8 cellular contexts compared by ENCODE assay signal in genomic region chr7:139035588-139036353, GRCh38. TPM values are rescaled to one million over a fixed set of nuclear protein-coding genes. Genes with fewer than 3 reads are reported as not detected.
DNase-seq lines count a peak whose midpoint lies in the region; ATAC-seq and TF ChIP-seq lines count a peak whose summit lies in the region.

Gene ZC3HAV1L (minus strand): TSS chr7:139036042. CDS start chr7:139036017, 25 bp downstream.

- peaks cover 26% of the 10 kb centered on the region for H3K4me1 Mint-ChIP-seq in activated naive CD8-positive, alpha-beta T cell treated with anti-CD3 and anti-CD28 coated beads, Interleukin-2, amount 50 U/mL, for 24 hours

- ATAC-seq in GM21576 (IDR thresholded peaks at IDR 0.05; ENCODE audit: unreplicated experiment) = peak; percentile 80
- peak; percentile 95 for ATAC-seq in IMR-90 (ENCODE audit: low read depth)
- peak; percentile 92 for ATAC-seq in activated naive CD8-positive, alpha-beta T cell treated with anti-CD3 and anti-CD28 coated beads, Interleukin-2, amount 50 U/mL, for 24 hours
- peak; percentile 85 to 96 (median 92) for ATAC-seq in heart right ventricle

- peaks cover 15% of the 10 kb centered on the region for H3K36me3 ChIP-seq in IMR-90 (ENCODE audit: control insufficient read depth, insufficient read depth, low read length)
- peaks cover 37% of the 10 kb centered on the region for H3K36me3 ChIP-seq in SJCRH30
- peaks cover 0 to 37% (median 0%) of the 10 kb centered on the region in 9 donors for H3K36me3 ChIP-seq in heart right ventricle
- no peaks in the 10 kb centered on the region for H3K36me3 ChIP-seq in rectal smooth muscle tissue (ENCODE audit: control insufficient read depth, insufficient read depth, low read length)

- H4K91ac ChIP-seq in IMR-90 (ENCODE audit: insufficient read depth, low read depth, low read length) = peak within 1 kb of the TSS; percentile 90

- H3K9me3 ChIP-seq in IMR-90 (ENCODE audit: control insufficient read depth, insufficient read depth, low read length) = no peaks in the 10 kb centered on the region
- no peaks in the 10 kb centered on the region for H3K9me3 ChIP-seq in SJCRH30 (replicated peaks)
- H3K9me3 ChIP-seq in heart right ventricle = no peaks in the 10 kb centered on the region

- H3K27me3 ChIP-seq in IMR-90 (ENCODE audit: control insufficient read depth, insufficient read depth, low read length) = no peaks in the 10 kb centered on the region
- H3K27me3 ChIP-seq in SJCRH30 = no peaks in the 10 kb centered on the region
- H3K27me3 ChIP-seq in heart right ventricle = peaks cover 0 to 3% (median 0%) of the 10 kb centered on the region in 7 donors
- H3K27me3 ChIP-seq in rectal smooth muscle tissue (ENCODE audit: control insufficient read depth, insufficient read depth, low read length) = no peaks in the 10 kb centered on the region

- TF ChIP-seq POLR2A in IMR-90 (IDR thresholded peaks at IDR 0.05; ENCODE audit: low read depth, low read length) = no peak; the same call in 1 of the 2 replicates

- peak within 1 kb of the TSS; percentile 94 for H4K5ac ChIP-seq in IMR-90 (ENCODE audit: low read depth, low read length)

- peak within 1 kb of the TSS; percentile 75 for H3K18ac ChIP-seq in IMR-90 (ENCODE audit: low read depth, low read length)

- H4K8ac ChIP-seq in IMR-90 (ENCODE audit: low read depth in 2 of 2, low read length in 2 of 2) = peak within 1 kb of the TSS; percentile 89 to 98

- CTCF ChIA-PET in IMR-90 (lab: Yijun Ruan, JAX) = interaction anchor here (0.8 kb wide), 2 partner anchors 39 to 40 kb away, joined by 3 read pairs; no protein-coding TSS in a partner anchor

- peak within 1 kb of the TSS; percentile 4; the same call in 1 of the 3 replicates for H2BK15ac ChIP-seq in IMR-90 (ENCODE audit: low read depth, low read length)

- H3K56ac ChIP-seq in IMR-90 (ENCODE audit: extremely low read depth, insufficient read depth, low read length) = peak within 1 kb of the TSS; percentile 28; the same call in 1 of the 2 replicates

- POLR2A ChIA-PET in IMR-90 (lab: Charles Lee; ENCODE audit: unreplicated experiment) = interaction anchor here (0.6 kb wide), 1 partner anchor 13 kb away, joined by 3 read pairs; no protein-coding TSS in a partner anchor

- peak within 1 kb of the TSS; percentile 96 for H3K4ac ChIP-seq in IMR-90 (ENCODE audit: low read depth, low read length)

- DNase-seq in ELR (ENCODE audit: low read depth) (peak; percentile 68), IMR-90 (peak; percentile 63), SJCRH30 (peak; percentile 85 to 87), heart right ventricle (peak; percentile 61 to 70), SKM-1 (lab: John Stamatoyannopoulos, UW; ENCODE audit: unreplicated experiment) (no peak)
- peak; percentile 74 for DNase-seq in activated naive CD8-positive, alpha-beta T cell treated with anti-CD3 and anti-CD28 coated beads, Interleukin-2, amount 50 U/mL, for 24 hours

- in situ Hi-C loops in IMR-90 (cut with MboI; ENCODE audit: low sequenced_read_pairs) = no loop called here

- peak within 1 kb of the TSS; percentile 78 for H3K4me3 ChIP-seq in IMR-90 (ENCODE audit: insufficient read depth, low read depth, low read length)
- H3K4me3 ChIP-seq in SJCRH30 = peak within 1 kb of the TSS; percentile 94
- peak within 1 kb of the TSS; percentile 50 to 88 (median 74) for H3K4me3 ChIP-seq in heart right ventricle
- peak within 1 kb of the TSS; percentile 88 for H3K4me3 ChIP-seq in rectal smooth muscle tissue (ENCODE audit: low read length)

- H3K4me1 ChIP-seq in IMR-90 (ENCODE audit: control insufficient read depth, insufficient read depth, low read length) (peaks cover 8% of the 10 kb centered on the region), SJCRH30 (peaks cover 6% of the 10 kb centered on the region; the same call in 1 of the 2 replicates), heart right ventricle (peaks cover 0 to 28% (median 21%) of the 10 kb centered on the region in 9 donors), rectal smooth muscle tissue (ENCODE audit: control insufficient read depth, insufficient read depth, low read length) (no peaks in the 10 kb centered on the region)

- H2AK9ac ChIP-seq in IMR-90 (replicated peaks; ENCODE audit: low read depth, low read length, poor library complexity) = peak within 1 kb of the TSS; percentile 98

- H3K9ac ChIP-seq in IMR-90 (ENCODE audit: low read depth, low read length) = peak within 1 kb of the TSS; percentile 70
- H3K9ac ChIP-seq in rectal smooth muscle tissue (ENCODE audit: low read length) = peak within 1 kb of the TSS; percentile 73

- H3K27ac ChIP-seq in IMR-90 (ENCODE audit: insufficient read depth, low read length) (peak within 1 kb of the TSS; percentile 80), SJCRH30 (peak within 1 kb of the TSS; percentile 91), heart right ventricle (peak within 1 kb of the TSS; percentile 3 to 91 (median 81)), rectal smooth muscle tissue (ENCODE audit: low read depth, low read length) (peak within 1 kb of the TSS; percentile 64)

- H3K79me1 ChIP-seq in IMR-90 (ENCODE audit: low read depth in 1 of 2, low read length in 2 of 2) = peaks cover 16 to 46% of the 10 kb centered on the region in 2 experiments

- H4K20me1 ChIP-seq in IMR-90 (ENCODE audit: insufficient read depth, low read length) = peaks cover 16% of the 10 kb centered on the region

- peak within 1 kb of the TSS; percentile 81; the same call in 1 of the 2 replicates for H2BK120ac ChIP-seq in IMR-90 (ENCODE audit: low read depth, low read length)

- no TSS peak for BruUV-seq in IMR-90 (replicated peaks; lab: Mats Ljungman, UMichigan)

- H3K9me3 Mint-ChIP-seq in activated naive CD8-positive, alpha-beta T cell treated with anti-CD3 and anti-CD28 coated beads, Interleukin-2, amount 50 U/mL, for 24 hours = no peaks in the 10 kb centered on the region

- peak within 1 kb of the TSS; percentile 85 for H2BK5ac ChIP-seq in IMR-90 (ENCODE audit: low read depth, low read length, poor library complexity, severe bottlenecking)

- no peak for TF ChIP-seq RAD21 in IMR-90 (IDR thresholded peaks at IDR 0.05; ENCODE audit: low read length)

- peak within 1 kb of the TSS; percentile 91 for H3K14ac ChIP-seq in IMR-90 (replicated peaks; ENCODE audit: low read depth, low read length)

- intact Hi-C loops in IMR-90 (cut with micrococcal nuclease) (no loop called here), heart right ventricle (cut with DNase I) (loop anchor here in 1 of 10 donors (1.0 kb wide), 1 partner anchor 38 kb away; no protein-coding TSS in a partner anchor)

- H2BK20ac ChIP-seq in IMR-90 (ENCODE audit: low read depth, low read length) = no peak within 1 kb of the TSS

- no peak for TF ChIP-seq CTCF in IMR-90 (conservative IDR thresholded peaks at IDR 0.05; ENCODE audit: low read depth, low read length)
- no peak for TF ChIP-seq CTCF in heart right ventricle (IDR thresholded peaks at IDR 0.05)

- peak within 1 kb of the TSS; percentile 84 for H3K4me3 Mint-ChIP-seq in activated naive CD8-positive, alpha-beta T cell treated with anti-CD3 and anti-CD28 coated beads, Interleukin-2, amount 50 U/mL, for 24 hours

- H3K36me3 Mint-ChIP-seq in activated naive CD8-positive, alpha-beta T cell treated with anti-CD3 and anti-CD28 coated beads, Interleukin-2, amount 50 U/mL, for 24 hours (ENCODE audit: low read depth) = peaks cover 25% of the 10 kb centered on the region

- peaks cover 2% of the 10 kb centered on the region for H3K27me3 Mint-ChIP-seq in activated naive CD8-positive, alpha-beta T cell treated with anti-CD3 and anti-CD28 coated beads, Interleukin-2, amount 50 U/mL, for 24 hours

- dilution Hi-C loops in IMR-90 (cut with HindIII; ENCODE audit: low sequenced_read_pairs, unreplicated experiment) = no loop called here

- H2AFZ ChIP-seq in IMR-90 (replicated peaks; ENCODE audit: low read length, poor library complexity) = peak within 1 kb of the TSS; percentile 99

- H3K4me2 ChIP-seq in IMR-90 (ENCODE audit: low read depth, low read length) = peak within 1 kb of the TSS; percentile 88

- H3K9me1 ChIP-seq in IMR-90 (ENCODE audit: insufficient read depth, low read length) = peaks cover 17% of the 10 kb centered on the region

- WGBS in IMR-90 (ENCODE audit: extremely low coverage in 2 of 2, insufficient read length in 1 of 2), 2 experiments = 3% methylated on average over 35 of the region's 81 CpGs; no CpG with 5 or more reads in 1 of the 2 experiments
- WGBS in heart right ventricle, 2 donors = 1 to 2% methylated on average over 81 of the region's 81 CpGs

- H3K27ac Mint-ChIP-seq in activated naive CD8-positive, alpha-beta T cell treated with anti-CD3 and anti-CD28 coated beads, Interleukin-2, amount 50 U/mL, for 24 hours = peak within 1 kb of the TSS; percentile 76

- peak within 1 kb of the TSS; percentile 89 for H3K23ac ChIP-seq in IMR-90 (ENCODE audit: low read depth, low read length)

- peak within 1 kb of the TSS; percentile 56; the same call in 1 of the 2 replicates for H2AK5ac ChIP-seq in IMR-90 (ENCODE audit: low read depth, low read length)

TF ChIP-seq in IMR-90, 13 proteins besides CTCF, POLR2A, EP300 and RAD21:
- peak; percentile 89 for TF ChIP-seq MXI1 (IDR thresholded peaks at IDR 0.05; ENCODE audit: borderline replicate concordance, low read depth, low read length)
- TF ChIP-seq CEBPB (IDR thresholded peaks at IDR 0.05; ENCODE audit: low read depth, low read length) = no peak
- no peak for TF ChIP-seq CHD1 (IDR thresholded peaks at IDR 0.05; ENCODE audit: low read depth, low read length)
- 0 out of 2 replicates have a peak, but pooled peaks have one; percentile 5 for TF ChIP-seq USF2 (IDR thresholded peaks at IDR 0.05; ENCODE audit: low read depth, low read length)

RNA-seq across cellular contexts. Expression of gene ZC3HAV1L, which starts in this region (rescaled TPM):
- total RNA-seq in IMR-90 (2012; rRNA removed) (4.5 and 4.7 TPM in 2 replicates), heart right ventricle (1 to 10 TPM; 1.8 to 5.8 (median 2.5) TPM)
- polyA plus RNA-seq in IMR-90 (2012; rRNA removed) (7.4 and 9.4 TPM in 2 replicates), heart right ventricle (under 1 TPM; 0.39 to 0.95 TPM)
- 7.2 and 9.3 TPM in 2 replicates for polyA plus RNA-seq in IMR-90 (2012; cell fraction: cytosol; rRNA removed)
- 11.5 and 13.7 TPM in 2 replicates for polyA plus RNA-seq in IMR-90 (2012; cell fraction: nucleus; rRNA removed; ENCODE audit: low replicate concordance)
- 57.1 and 62.4 TPM in 2 replicates for total RNA-seq in SJCRH30 (2014; rRNA removed; shearing (Covaris generic))
